ENCODE assay signal across 1 cellular context in the genomic region with DNA sequence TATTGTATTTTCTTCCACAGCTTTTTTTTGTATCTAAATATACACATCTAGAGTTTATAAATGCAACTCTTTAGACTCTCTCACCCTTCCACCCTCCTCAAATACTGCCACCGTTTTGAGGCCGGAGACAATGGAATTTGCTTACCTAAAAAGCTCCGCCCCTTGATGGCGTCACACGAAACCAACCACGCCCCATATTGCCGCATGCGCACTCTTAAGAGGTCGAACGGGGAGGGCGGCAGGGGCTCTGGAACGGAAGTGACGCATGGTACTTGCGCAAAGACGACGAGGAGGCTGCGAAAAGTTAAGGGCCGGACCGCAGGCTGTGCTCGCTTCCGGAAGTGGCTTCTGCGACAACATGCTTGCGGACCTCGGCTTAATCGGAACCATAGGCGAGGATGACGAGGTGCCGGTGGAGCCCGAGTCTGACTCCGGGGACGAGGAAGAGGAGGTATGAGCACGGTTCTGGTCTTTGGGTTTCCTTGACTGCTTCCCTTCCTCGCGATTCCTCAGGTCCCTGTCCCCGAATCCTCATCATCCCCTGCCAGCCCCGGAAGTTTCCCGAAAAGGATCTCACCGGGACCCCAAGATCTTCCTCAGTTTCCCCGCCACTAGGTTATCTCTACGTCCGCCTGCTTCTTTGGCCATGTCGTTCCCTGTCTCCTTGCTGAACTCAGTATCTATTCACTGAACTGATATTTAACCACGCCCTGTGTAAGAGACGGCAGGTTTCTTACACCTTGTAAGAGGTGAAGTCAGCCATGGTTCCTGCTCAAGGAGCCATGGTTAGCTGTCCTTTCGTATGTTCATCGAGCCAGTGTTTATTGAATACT.
TF ChIP-seq lines count a peak whose summit lies in the region.

A gene with protein sequence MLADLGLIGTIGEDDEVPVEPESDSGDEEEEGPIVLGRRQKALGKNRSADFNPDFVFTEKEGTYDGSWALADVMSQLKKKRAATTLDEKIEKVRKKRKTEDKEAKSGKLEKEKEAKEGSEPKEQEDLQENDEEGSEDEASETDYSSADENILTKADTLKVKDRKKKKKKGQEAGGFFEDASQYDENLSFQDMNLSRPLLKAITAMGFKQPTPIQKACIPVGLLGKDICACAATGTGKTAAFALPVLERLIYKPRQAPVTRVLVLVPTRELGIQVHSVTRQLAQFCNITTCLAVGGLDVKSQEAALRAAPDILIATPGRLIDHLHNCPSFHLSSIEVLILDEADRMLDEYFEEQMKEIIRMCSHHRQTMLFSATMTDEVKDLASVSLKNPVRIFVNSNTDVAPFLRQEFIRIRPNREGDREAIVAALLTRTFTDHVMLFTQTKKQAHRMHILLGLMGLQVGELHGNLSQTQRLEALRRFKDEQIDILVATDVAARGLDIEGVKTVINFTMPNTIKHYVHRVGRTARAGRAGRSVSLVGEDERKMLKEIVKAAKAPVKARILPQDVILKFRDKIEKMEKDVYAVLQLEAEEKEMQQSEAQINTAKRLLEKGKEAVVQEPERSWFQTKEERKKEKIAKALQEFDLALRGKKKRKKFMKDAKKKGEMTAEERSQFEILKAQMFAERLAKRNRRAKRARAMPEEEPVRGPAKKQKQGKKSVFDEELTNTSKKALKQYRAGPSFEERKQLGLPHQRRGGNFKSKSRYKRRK (plus strand): TSS at position 326 of the 833 bp plus-strand sequence. CDS start 33 bp downstream, at position 359.

TF ChIP-seq in K562, 482 proteins besides CTCF, POLR2A, EP300 and RAD21 (continues in another document):
- TF ChIP-seq, protein P1, sequence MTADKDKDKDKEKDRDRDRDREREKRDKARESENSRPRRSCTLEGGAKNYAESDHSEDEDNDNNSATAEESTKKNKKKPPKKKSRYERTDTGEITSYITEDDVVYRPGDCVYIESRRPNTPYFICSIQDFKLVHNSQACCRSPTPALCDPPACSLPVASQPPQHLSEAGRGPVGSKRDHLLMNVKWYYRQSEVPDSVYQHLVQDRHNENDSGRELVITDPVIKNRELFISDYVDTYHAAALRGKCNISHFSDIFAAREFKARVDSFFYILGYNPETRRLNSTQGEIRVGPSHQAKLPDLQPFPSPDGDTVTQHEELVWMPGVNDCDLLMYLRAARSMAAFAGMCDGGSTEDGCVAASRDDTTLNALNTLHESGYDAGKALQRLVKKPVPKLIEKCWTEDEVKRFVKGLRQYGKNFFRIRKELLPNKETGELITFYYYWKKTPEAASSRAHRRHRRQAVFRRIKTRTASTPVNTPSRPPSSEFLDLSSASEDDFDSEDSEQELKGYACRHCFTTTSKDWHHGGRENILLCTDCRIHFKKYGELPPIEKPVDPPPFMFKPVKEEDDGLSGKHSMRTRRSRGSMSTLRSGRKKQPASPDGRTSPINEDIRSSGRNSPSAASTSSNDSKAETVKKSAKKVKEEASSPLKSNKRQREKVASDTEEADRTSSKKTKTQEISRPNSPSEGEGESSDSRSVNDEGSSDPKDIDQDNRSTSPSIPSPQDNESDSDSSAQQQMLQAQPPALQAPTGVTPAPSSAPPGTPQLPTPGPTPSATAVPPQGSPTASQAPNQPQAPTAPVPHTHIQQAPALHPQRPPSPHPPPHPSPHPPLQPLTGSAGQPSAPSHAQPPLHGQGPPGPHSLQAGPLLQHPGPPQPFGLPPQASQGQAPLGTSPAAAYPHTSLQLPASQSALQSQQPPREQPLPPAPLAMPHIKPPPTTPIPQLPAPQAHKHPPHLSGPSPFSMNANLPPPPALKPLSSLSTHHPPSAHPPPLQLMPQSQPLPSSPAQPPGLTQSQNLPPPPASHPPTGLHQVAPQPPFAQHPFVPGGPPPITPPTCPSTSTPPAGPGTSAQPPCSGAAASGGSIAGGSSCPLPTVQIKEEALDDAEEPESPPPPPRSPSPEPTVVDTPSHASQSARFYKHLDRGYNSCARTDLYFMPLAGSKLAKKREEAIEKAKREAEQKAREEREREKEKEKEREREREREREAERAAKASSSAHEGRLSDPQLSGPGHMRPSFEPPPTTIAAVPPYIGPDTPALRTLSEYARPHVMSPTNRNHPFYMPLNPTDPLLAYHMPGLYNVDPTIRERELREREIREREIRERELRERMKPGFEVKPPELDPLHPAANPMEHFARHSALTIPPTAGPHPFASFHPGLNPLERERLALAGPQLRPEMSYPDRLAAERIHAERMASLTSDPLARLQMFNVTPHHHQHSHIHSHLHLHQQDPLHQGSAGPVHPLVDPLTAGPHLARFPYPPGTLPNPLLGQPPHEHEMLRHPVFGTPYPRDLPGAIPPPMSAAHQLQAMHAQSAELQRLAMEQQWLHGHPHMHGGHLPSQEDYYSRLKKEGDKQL (CRISPR knock-in tag; IDR thresholded peaks at IDR 0.05; ENCODE audit: borderline replicate concordance): no peak
- TF ChIP-seq, protein P2, sequence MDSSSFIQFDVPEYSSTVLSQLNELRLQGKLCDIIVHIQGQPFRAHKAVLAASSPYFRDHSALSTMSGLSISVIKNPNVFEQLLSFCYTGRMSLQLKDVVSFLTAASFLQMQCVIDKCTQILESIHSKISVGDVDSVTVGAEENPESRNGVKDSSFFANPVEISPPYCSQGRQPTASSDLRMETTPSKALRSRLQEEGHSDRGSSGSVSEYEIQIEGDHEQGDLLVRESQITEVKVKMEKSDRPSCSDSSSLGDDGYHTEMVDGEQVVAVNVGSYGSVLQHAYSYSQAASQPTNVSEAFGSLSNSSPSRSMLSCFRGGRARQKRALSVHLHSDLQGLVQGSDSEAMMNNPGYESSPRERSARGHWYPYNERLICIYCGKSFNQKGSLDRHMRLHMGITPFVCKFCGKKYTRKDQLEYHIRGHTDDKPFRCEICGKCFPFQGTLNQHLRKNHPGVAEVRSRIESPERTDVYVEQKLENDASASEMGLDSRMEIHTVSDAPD (CRISPR knock-in tag; IDR thresholded peaks at IDR 0.05): no peak
- TF ChIP-seq, protein P3, sequence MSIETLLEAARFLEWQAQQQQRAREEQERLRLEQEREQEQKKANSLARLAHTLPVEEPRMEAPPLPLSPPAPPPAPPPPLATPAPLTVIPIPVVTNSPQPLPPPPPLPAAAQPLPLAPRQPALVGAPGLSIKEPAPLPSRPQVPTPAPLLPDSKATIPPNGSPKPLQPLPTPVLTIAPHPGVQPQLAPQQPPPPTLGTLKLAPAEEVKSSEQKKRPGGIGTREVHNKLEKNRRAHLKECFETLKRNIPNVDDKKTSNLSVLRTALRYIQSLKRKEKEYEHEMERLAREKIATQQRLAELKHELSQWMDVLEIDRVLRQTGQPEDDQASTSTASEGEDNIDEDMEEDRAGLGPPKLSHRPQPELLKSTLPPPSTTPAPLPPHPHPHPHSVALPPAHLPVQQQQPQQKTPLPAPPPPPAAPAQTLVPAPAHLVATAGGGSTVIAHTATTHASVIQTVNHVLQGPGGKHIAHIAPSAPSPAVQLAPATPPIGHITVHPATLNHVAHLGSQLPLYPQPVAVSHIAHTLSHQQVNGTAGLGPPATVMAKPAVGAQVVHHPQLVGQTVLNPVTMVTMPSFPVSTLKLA (conservative IDR thresholded peaks at IDR 0.05): peak; percentile 72 to 88
- TF ChIP-seq HDAC2 (IDR thresholded peaks at IDR 0.05) (peak; percentile 70; the same call in 1 of the 2 replicates), ZNF57 (CRISPR knock-in tag; IDR thresholded peaks at IDR 0.05) (no peak), MTA3 (IDR thresholded peaks at IDR 0.05; ENCODE audit: borderline replicate concordance) (peak; percentile 80; the same call in 1 of the 2 replicates), CREM (IDR thresholded peaks at IDR 0.05; ENCODE audit: low read depth) (peak; percentile 99), PHB2 (IDR thresholded peaks at IDR 0.05; ENCODE audit: low read depth) (no peak), LCOR (CRISPR knock-in tag; IDR thresholded peaks at IDR 0.05) (peak; percentile 53; the same call in 1 of the 2 replicates), GATA2 (CRISPR knock-in tag; IDR thresholded peaks at IDR 0.05) (no peak), GTF2A2 (tag; IDR thresholded peaks at IDR 0.05) (no peak), SIRT6 (IDR thresholded peaks at IDR 0.05; ENCODE audit: low read depth, low read length) (no peak), NFATC3 (IDR thresholded peaks at IDR 0.05) (no peak), BHLHE40 (IDR thresholded peaks at IDR 0.05; ENCODE audit: low read length) (no peak), CREBBP (IDR thresholded peaks at IDR 0.05; ENCODE audit: low read depth, low read length) (no peak), BCOR (IDR thresholded peaks at IDR 0.05) (peak; percentile 67), ZNF589 (CRISPR knock-in tag; IDR thresholded peaks at IDR 0.05; ENCODE audit: low read depth) (no peak), CBX2 (IDR thresholded peaks at IDR 0.05; ENCODE audit: insufficient read depth, low read length, poor library complexity, severe bottlenecking) (no peak), CEBPB (tag; IDR thresholded peaks at IDR 0.05) (peak; percentile 99), ESRRA (IDR thresholded peaks at IDR 0.05; ENCODE audit: borderline replicate concordance, low read depth) (peak; percentile 75), PHF20 (IDR thresholded peaks at IDR 0.05; ENCODE audit: partially characterized antibody) (peak; percentile 93)
- TF ChIP-seq, protein P4, sequence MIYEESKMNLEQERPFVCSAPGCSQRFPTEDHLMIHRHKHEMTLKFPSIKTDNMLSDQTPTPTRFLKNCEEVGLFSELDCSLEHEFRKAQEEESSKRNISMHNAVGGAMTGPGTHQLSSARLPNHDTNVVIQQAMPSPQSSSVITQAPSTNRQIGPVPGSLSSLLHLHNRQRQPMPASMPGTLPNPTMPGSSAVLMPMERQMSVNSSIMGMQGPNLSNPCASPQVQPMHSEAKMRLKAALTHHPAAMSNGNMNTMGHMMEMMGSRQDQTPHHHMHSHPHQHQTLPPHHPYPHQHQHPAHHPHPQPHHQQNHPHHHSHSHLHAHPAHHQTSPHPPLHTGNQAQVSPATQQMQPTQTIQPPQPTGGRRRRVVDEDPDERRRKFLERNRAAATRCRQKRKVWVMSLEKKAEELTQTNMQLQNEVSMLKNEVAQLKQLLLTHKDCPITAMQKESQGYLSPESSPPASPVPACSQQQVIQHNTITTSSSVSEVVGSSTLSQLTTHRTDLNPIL (CRISPR knock-in tag; IDR thresholded peaks at IDR 0.05): no peak
- TF ChIP-seq, protein P5, sequence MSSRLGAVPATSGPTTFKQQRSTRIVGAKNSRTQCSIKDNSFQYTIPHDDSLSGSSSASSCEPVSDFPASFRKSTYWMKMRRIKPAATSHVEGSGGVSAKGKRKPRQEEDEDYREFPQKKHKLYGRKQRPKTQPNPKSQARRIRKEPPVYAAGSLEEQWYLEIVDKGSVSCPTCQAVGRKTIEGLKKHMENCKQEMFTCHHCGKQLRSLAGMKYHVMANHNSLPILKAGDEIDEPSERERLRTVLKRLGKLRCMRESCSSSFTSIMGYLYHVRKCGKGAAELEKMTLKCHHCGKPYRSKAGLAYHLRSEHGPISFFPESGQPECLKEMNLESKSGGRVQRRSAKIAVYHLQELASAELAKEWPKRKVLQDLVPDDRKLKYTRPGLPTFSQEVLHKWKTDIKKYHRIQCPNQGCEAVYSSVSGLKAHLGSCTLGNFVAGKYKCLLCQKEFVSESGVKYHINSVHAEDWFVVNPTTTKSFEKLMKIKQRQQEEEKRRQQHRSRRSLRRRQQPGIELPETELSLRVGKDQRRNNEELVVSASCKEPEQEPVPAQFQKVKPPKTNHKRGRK (tag; IDR thresholded peaks at IDR 0.05): no peak
- TF ChIP-seq, protein P6, sequence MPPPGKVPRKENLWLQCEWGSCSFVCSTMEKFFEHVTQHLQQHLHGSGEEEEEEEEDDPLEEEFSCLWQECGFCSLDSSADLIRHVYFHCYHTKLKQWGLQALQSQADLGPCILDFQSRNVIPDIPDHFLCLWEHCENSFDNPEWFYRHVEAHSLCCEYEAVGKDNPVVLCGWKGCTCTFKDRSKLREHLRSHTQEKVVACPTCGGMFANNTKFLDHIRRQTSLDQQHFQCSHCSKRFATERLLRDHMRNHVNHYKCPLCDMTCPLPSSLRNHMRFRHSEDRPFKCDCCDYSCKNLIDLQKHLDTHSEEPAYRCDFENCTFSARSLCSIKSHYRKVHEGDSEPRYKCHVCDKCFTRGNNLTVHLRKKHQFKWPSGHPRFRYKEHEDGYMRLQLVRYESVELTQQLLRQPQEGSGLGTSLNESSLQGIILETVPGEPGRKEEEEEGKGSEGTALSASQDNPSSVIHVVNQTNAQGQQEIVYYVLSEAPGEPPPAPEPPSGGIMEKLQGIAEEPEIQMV (tag; conservative IDR thresholded peaks at IDR 0.05; ENCODE audit: low read depth): peak; percentile 78
- TF ChIP-seq, protein P7, sequence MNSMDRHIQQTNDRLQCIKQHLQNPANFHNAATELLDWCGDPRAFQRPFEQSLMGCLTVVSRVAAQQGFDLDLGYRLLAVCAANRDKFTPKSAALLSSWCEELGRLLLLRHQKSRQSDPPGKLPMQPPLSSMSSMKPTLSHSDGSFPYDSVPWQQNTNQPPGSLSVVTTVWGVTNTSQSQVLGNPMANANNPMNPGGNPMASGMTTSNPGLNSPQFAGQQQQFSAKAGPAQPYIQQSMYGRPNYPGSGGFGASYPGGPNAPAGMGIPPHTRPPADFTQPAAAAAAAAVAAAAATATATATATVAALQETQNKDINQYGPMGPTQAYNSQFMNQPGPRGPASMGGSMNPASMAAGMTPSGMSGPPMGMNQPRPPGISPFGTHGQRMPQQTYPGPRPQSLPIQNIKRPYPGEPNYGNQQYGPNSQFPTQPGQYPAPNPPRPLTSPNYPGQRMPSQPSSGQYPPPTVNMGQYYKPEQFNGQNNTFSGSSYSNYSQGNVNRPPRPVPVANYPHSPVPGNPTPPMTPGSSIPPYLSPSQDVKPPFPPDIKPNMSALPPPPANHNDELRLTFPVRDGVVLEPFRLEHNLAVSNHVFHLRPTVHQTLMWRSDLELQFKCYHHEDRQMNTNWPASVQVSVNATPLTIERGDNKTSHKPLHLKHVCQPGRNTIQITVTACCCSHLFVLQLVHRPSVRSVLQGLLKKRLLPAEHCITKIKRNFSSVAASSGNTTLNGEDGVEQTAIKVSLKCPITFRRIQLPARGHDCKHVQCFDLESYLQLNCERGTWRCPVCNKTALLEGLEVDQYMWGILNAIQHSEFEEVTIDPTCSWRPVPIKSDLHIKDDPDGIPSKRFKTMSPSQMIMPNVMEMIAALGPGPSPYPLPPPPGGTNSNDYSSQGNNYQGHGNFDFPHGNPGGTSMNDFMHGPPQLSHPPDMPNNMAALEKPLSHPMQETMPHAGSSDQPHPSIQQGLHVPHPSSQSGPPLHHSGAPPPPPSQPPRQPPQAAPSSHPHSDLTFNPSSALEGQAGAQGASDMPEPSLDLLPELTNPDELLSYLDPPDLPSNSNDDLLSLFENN (IDR thresholded peaks at IDR 0.05; ENCODE audit: low read depth in 2 of 2, low read length in 2 of 2): no peak
- TF ChIP-seq, protein P8, sequence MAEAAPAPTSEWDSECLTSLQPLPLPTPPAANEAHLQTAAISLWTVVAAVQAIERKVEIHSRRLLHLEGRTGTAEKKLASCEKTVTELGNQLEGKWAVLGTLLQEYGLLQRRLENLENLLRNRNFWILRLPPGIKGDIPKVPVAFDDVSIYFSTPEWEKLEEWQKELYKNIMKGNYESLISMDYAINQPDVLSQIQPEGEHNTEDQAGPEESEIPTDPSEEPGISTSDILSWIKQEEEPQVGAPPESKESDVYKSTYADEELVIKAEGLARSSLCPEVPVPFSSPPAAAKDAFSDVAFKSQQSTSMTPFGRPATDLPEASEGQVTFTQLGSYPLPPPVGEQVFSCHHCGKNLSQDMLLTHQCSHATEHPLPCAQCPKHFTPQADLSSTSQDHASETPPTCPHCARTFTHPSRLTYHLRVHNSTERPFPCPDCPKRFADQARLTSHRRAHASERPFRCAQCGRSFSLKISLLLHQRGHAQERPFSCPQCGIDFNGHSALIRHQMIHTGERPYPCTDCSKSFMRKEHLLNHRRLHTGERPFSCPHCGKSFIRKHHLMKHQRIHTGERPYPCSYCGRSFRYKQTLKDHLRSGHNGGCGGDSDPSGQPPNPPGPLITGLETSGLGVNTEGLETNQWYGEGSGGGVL (CRISPR knock-in tag; IDR thresholded peaks at IDR 0.05): no peak
